27 cellular contexts compared by ENCODE assay signal in genomic region chr5:113562828-113563400, GRCh38.
"Had no signal": no experiment of that assay in that cellular context is flagged by ENCODE, and none has a peak within 500 bp of the region (broad histone marks: within the 10 kb centered on the region; RNA-seq: fewer than 3 reads in every experiment).

No MANE protein-coding gene starts in this region.

- H3K9me3 ChIP-seq: ascending aorta, MG63, Peyer's patch, SJSA1, SK-N-SH had no signal

- H3K4me3 ChIP-seq: ascending aorta, MG63, Peyer's patch, SJSA1 had no signal

- H3K4me1 ChIP-seq: ascending aorta, Peyer's patch, SJSA1 had no signal

- H3K27me3 ChIP-seq: ascending aorta, MG63, Peyer's patch, SJSA1 had no signal

- H3K27ac ChIP-seq: ascending aorta, Peyer's patch, SJSA1 had no signal

- H3K4me2 ChIP-seq: SK-N-SH had no signal

- DNase-seq: activated CD4-positive, alpha-beta T cell treated with anti-CD3 and anti-CD28 coated beads, Interleukin-2, amount 10 ng/mL, durations not matched to agents 24 days and 14 days; activated CD4-positive, alpha-beta T cell treated with anti-CD3 and anti-CD28 coated beads, Interleukin-2, amount 50 U/mL, for 4 hours; activated CD8-positive, alpha-beta T cell treated with anti-CD3 and anti-CD28 coated beads for 36 hours; activated gamma-delta T cell; activated naive CD4-positive, alpha-beta T cell treated with Interleukin-2 at 50 U/mL for 16 hours; activated naive CD8-positive, alpha-beta T cell treated with anti-CD3 and anti-CD28 coated beads, Interleukin-2, amount 10 ng/mL, durations not matched to agents 7 days and 5 days; activated T-cell treated with anti-CD3 and anti-CD28 coated beads, Interleukin-2, amount 50 U/mL, for 24 hours; amygdala; Kasumi-1; KG1; MG63; NCI-H1048; NCI-H1105 treated with DMSO at 0.1 percent for 48 hours; NCI-H1436; NCI-H1694; NCI-H2029; NCI-H510A; NCI-H526; NCI-H748 treated with DMSO at 0.1 percent for 48 hours; NK-92 treated with Interleukin-12 subunit alpha and Interleukin-12 subunit beta, amount 100 ng/mL, for 24 hours; PC-3; Peyer's patch; RPMI8226; SHP77 treated with DMSO at 0.1 percent for 48 hours; SK-N-SH had no signal

- H3K9ac ChIP-seq: SK-N-SH had no signal

- ATAC-seq: activated CD8-positive, alpha-beta T cell treated with anti-CD3 and anti-CD28 coated beads for 36 hours; PC-3 had no signal
